In genomic region chr6:69339163-69339550, GRCh38 we compare ENCODE assay signal across 19 cellular contexts.
"Had no signal": no experiment of that assay in that cellular context is flagged by ENCODE, and none has a peak within 500 bp of the region (broad histone marks: within the 10 kb centered on the region; RNA-seq: fewer than 3 reads in every experiment).

No MANE protein-coding gene starts in this region.

- ATAC-seq: effector memory CD8-positive, alpha-beta T cell; esophagus mucosa; gastrocnemius medialis; heart right ventricle; left cardiac atrium; left lung; left ventricle myocardium superior; lower lobe of right lung; naive thymus-derived CD4-positive, alpha-beta T cell had no signal

- DNase-seq: colonic mucosa; cortex of kidney; effector CD8-positive, alpha-beta T cell; effector memory CD8-positive, alpha-beta T cell; endodermal cell; erythroblast; esophagus squamous epithelium; foreskin fibroblast; foreskin melanocyte; gastrocnemius medialis; heart right ventricle; hippocampal formation; left cardiac atrium; left lung; left ventricle myocardium superior; lower lobe of right lung; mesenchymal stem cell; naive thymus-derived CD4-positive, alpha-beta T cell had no signal

- H3K4me3 ChIP-seq: colonic mucosa, esophagus squamous epithelium, gastrocnemius medialis, heart right ventricle, left lung, lower lobe of right lung had no signal
